ENCODE assay signal across 8 cellular contexts in genomic region chr20:38472513-38473352, GRCh38. TPM values are rescaled to one million over a fixed set of nuclear protein-coding genes. Genes with fewer than 3 reads are reported as not detected.
DNase-seq lines count a peak whose midpoint lies in the region; FAIRE-seq and TF ChIP-seq lines count a peak whose summit lies in the region.

TSS of gene RALGAPB (plus strand) at chr20:38472843. CDS start at chr20:38488433, 15,590 bp downstream.

- no peaks in the 10 kb centered on the region for H3K9me3 Mint-ChIP-seq in HFFc6
- H3K9me3 Mint-ChIP-seq in activated naive CD4-positive, alpha-beta T cell treated with anti-CD3 and anti-CD28 coated beads for 36 hours: peaks cover 3% of the 10 kb centered on the region

- peaks cover 14% of the 10 kb centered on the region for H3K36me3 Mint-ChIP-seq in HFFc6 (ENCODE audit: low read depth)
- no peaks in the 10 kb centered on the region for H3K36me3 Mint-ChIP-seq in activated naive CD4-positive, alpha-beta T cell treated with anti-CD3 and anti-CD28 coated beads for 36 hours (ENCODE audit: low read depth)

- H3K4ac ChIP-seq in neuronal stem cell (ENCODE audit: low read length): no peak within 1 kb of the TSS

- TF ChIP-seq CTCF in GM06990 (IDR thresholded peaks at IDR 0.05; ENCODE audit: insufficient read depth, low read length, poor library complexity, severe bottlenecking) (peak; percentile 60), HFFc6 (IDR thresholded peaks at IDR 0.05) (peak; percentile 61), subcutaneous adipose tissue (IDR thresholded peaks at IDR 0.05; ENCODE audit: low read depth) (no peak)

- intact Hi-C loops in activated naive CD4-positive, alpha-beta T cell treated with anti-CD3 and anti-CD28 coated beads for 36 hours (cut with micrococcal nuclease): loop anchor here (1.0 to 5.0 kb wide), 4 partner anchors 26 to 778 kb away; partner anchors contain the start of genes CTNNBL1, DHX35 and SNHG17

- H3K79me1 ChIP-seq in neuronal stem cell (ENCODE audit: low read depth, low read length): peaks cover 2% of the 10 kb centered on the region

- no peak within 1 kb of the TSS for H2BK120ac ChIP-seq in neuronal stem cell (ENCODE audit: low read depth, low read length)

- no peak within 1 kb of the TSS for H4K91ac ChIP-seq in neuronal stem cell (ENCODE audit: low read depth, low read length, poor library complexity)

- peak within 1 kb of the TSS; percentile 71 for H3K4me2 ChIP-seq in neuronal stem cell (ENCODE audit: insufficient read depth, low read length, poor library complexity, severe bottlenecking)

- H3K9me3 ChIP-seq in neuronal stem cell (replicated peaks in 1 of 2; ENCODE audit: control insufficient read depth in 2 of 2, insufficient read depth in 1 of 2, low read depth in 1 of 2, low read length in 2 of 2): no peaks in the 10 kb centered on the region

- peaks cover 40% of the 10 kb centered on the region for H3K4me1 Mint-ChIP-seq in HFFc6 (ENCODE audit: low read depth)
- H3K4me1 Mint-ChIP-seq in activated naive CD4-positive, alpha-beta T cell treated with anti-CD3 and anti-CD28 coated beads for 36 hours (ENCODE audit: low read depth): peaks cover 38% of the 10 kb centered on the region

- H4K8ac ChIP-seq in neuronal stem cell (ENCODE audit: low read depth, low read length): no peak within 1 kb of the TSS

- DNase-seq in GM06990 (ENCODE audit: extremely low read depth, insufficient read length) (peak; percentile 98), HFFc6 (peak; percentile 95), NAMALWA (ENCODE audit: low spot score) (peak; percentile 95), SK-N-DZ (ENCODE audit: low spot score) (peak; percentile 100), frontal cortex (ENCODE audit: low spot score in 2 of 2) (peak; percentile 94 to 96), neuronal stem cell (ENCODE audit: low spot score) (peak; percentile 98)
- peak; percentile 99 for DNase-seq in activated naive CD4-positive, alpha-beta T cell treated with anti-CD3 and anti-CD28 coated beads for 36 hours

- no peak for FAIRE-seq in frontal cortex (lab: Jason Lieb, UNC)

- peaks cover 5 to 14% of the 10 kb centered on the region in 2 donors for H3K4me1 ChIP-seq in neuronal stem cell (ENCODE audit: control insufficient read depth in 2 of 2, insufficient read depth in 1 of 2, low read depth in 1 of 2, low read length in 2 of 2)

- H2BK5ac ChIP-seq in neuronal stem cell (ENCODE audit: low read length): no peak within 1 kb of the TSS

- H3K36me3 ChIP-seq in GM06990 (ENCODE audit: control insufficient read depth, insufficient read depth, low read length) (no peaks in the 10 kb centered on the region), neuronal stem cell (replicated peaks in 1 of 2; ENCODE audit: control insufficient read depth in 2 of 2, insufficient read depth in 2 of 2, low read length in 2 of 2) (peaks cover 0 to 11% of the 10 kb centered on the region in 2 donors)

- peak within 1 kb of the TSS; percentile 86 for H2AFZ ChIP-seq in neuronal stem cell (ENCODE audit: low read length)

- WGBS in neuronal stem cell (ENCODE audit: extremely low coverage in 2 of 2, insufficient read length in 2 of 2, insufficient replicate concordance in 1 of 2), 2 donors: no CpG with 5 or more reads among the region's 80 CpGs

- peak within 1 kb of the TSS; percentile 93 for H3K4me3 Mint-ChIP-seq in HFFc6
- peak within 1 kb of the TSS; percentile 85 for H3K4me3 Mint-ChIP-seq in activated naive CD4-positive, alpha-beta T cell treated with anti-CD3 and anti-CD28 coated beads for 36 hours

- no peak within 1 kb of the TSS for H3K14ac ChIP-seq in neuronal stem cell (ENCODE audit: low read length)

- H3K27ac Mint-ChIP-seq in HFFc6: peak within 1 kb of the TSS; percentile 78
- H3K27ac Mint-ChIP-seq in activated naive CD4-positive, alpha-beta T cell treated with anti-CD3 and anti-CD28 coated beads for 36 hours: peak within 1 kb of the TSS; percentile 80

- H2BK15ac ChIP-seq in neuronal stem cell (ENCODE audit: low read length): no peak within 1 kb of the TSS

- H3K18ac ChIP-seq in neuronal stem cell (ENCODE audit: low read length): peak within 1 kb of the TSS; percentile 94

- no peak within 1 kb of the TSS for H2BK12ac ChIP-seq in neuronal stem cell (ENCODE audit: low read length)

- peak within 1 kb of the TSS; percentile 86 for H3K4me3 ChIP-seq in GM06990 (replicated peaks; ENCODE audit: low read depth, low read length)
- peak within 1 kb of the TSS; percentile 55 to 92 for H3K4me3 ChIP-seq in neuronal stem cell (ENCODE audit: low read length in 2 of 2)

- peak within 1 kb of the TSS; percentile 91 for H3K9ac ChIP-seq in neuronal stem cell (ENCODE audit: low read depth, low read length, poor library complexity)

- H3K27ac ChIP-seq in neuronal stem cell (replicated peaks; ENCODE audit: low read length): peak within 1 kb of the TSS; percentile 80

- H3K27me3 ChIP-seq in GM06990 (replicated peaks; ENCODE audit: control insufficient read depth, insufficient read depth, low read length) (no peaks in the 10 kb centered on the region), neuronal stem cell (ENCODE audit: control insufficient read depth in 3 of 3, insufficient read depth in 3 of 3, low read depth in 1 of 3, low read length in 3 of 3) (peaks cover 0 to 9% (median 0%) of the 10 kb centered on the region in 3 experiments)

- peak within 1 kb of the TSS; percentile 95 for H3K23ac ChIP-seq in neuronal stem cell (ENCODE audit: low read depth, low read length, poor library complexity)

- CTCF ChIA-PET in activated naive CD4-positive, alpha-beta T cell treated with anti-CD3 and anti-CD28 coated beads for 36 hours (lab: Charles Lee): interaction anchor here (0.7 to 6.1 kb wide), 10 partner anchors 13 to 54 kb away, joined by 3 to 35 read pairs (median 4); partner anchors contain the start of gene SNHG17

- H3K27me3 Mint-ChIP-seq in HFFc6 (ENCODE audit: insufficient read depth): peaks cover 11% of the 10 kb centered on the region
- H3K27me3 Mint-ChIP-seq in activated naive CD4-positive, alpha-beta T cell treated with anti-CD3 and anti-CD28 coated beads for 36 hours (ENCODE audit: low read depth): no peaks in the 10 kb centered on the region

- H2AK5ac ChIP-seq in neuronal stem cell (ENCODE audit: low read depth, low read length): no peak within 1 kb of the TSS

RNA-seq across cellular contexts. Expression of gene RALGAPB, which starts in this region (rescaled TPM):
- total RNA-seq in HFFc6 (2021; fragmentation: NEBNext Ultra II Directional; extraction: Animal tissue kit (Norgen Biotek cat#: 25700)): 10 to 100 TPM; 23.4 to 29.5 (median 26.7) TPM
- polyA plus RNA-seq in SK-N-DZ (2014; cell fraction: cytosol; rRNA removed): 22.9 and 27.5 TPM in 2 replicates
- 52.5 and 63.1 TPM in 2 replicates for polyA plus RNA-seq in SK-N-DZ (2014; cell fraction: nucleus; rRNA removed)
- total RNA-seq in activated naive CD4-positive, alpha-beta T cell treated with anti-CD3 and anti-CD28 coated beads for 36 hours: 10 to 100 TPM; 22.1 to 24.0 TPM
- total RNA-seq in frontal cortex (35.5 TPM), subcutaneous adipose tissue (10 to 100 TPM; 28.1 to 42.2 (median 34.7) TPM)
- polyA plus RNA-seq in neuronal stem cell (2013, experiment 1 of 2): 13.5 TPM
- polyA plus RNA-seq in neuronal stem cell (2013, experiment 2 of 2): 13.4 TPM

Comparison
In these comparisons a context has a peak if more than half of its experiments do, and no peak if none do; other contexts are left out.
1. Peak in every context shown above with its lines: DNase-seq, H3K4me3 ChIP-seq and H3K27ac ChIP-seq.